ENCODE assay signal across 8 cellular contexts in genomic region chr16:30193615-30194014, GRCh38. TPM values are rescaled to one million over a fixed set of nuclear protein-coding genes. Genes with fewer than 3 reads are reported as not detected.
DNase-seq lines count a peak whose midpoint lies in the region; ATAC-seq, FAIRE-seq and TF ChIP-seq lines count a peak whose summit lies in the region.
"Not testable (repeated sequence)": the region's sequence is repeated elsewhere in the genome, so short reads cannot be mapped to it uniquely, and the experiment has no call there.

TSS of gene BOLA2B (minus strand) at chr16:30193666. CDS start at chr16:30193595, 71 bp downstream.
TSS of gene SLX1A (plus strand) at chr16:30193875. CDS start at chr16:30194085, 210 bp downstream.

- not testable (repeated sequence) for H3K9me3 ChIP-seq in A549

- 0 out of 6 replicates have a peak within 1 kb of the TSS, but pooled peaks of 1 of the 2 experiments have one; percentile 70 for H3K27ac ChIP-seq in A549

- H3K9me3 Mint-ChIP-seq in immature natural killer cell; progenitor cell of endocrine pancreas (ENCODE audit: low read depth): not testable (repeated sequence)

- ATAC-seq in A549 (peak; percentile 90 to 95), GM18868 (IDR thresholded peaks at IDR 0.05; ENCODE audit: unreplicated experiment) (peak; percentile 84), HG03521 (IDR thresholded peaks at IDR 0.05; ENCODE audit: unreplicated experiment) (peak; percentile 86)

- WGBS in A549 (ENCODE audit: missing lambda C conversion rate) = no CpG with 5 or more reads among the region's 34 CpGs

- not testable (repeated sequence) for H3K4me3 Mint-ChIP-seq in immature natural killer cell; progenitor cell of endocrine pancreas (ENCODE audit: low read depth)

- not testable (repeated sequence) for H3K4me1 ChIP-seq in A549

- TF ChIP-seq CTCF in A549 (IDR thresholded peaks at IDR 0.05); HFF-Myc (IDR thresholded peaks at IDR 0.05; ENCODE audit: low read depth, low read length, missing control alignments); progenitor cell of endocrine pancreas (IDR thresholded peaks at IDR 0.05; ENCODE audit: unreplicated experiment): not testable (repeated sequence)

- not testable (repeated sequence) for H3K27me3 Mint-ChIP-seq in immature natural killer cell (ENCODE audit: low read depth in 3 of 3); progenitor cell of endocrine pancreas

- peak within 1 kb of the TSS; percentile 37; the same call in 1 of the 3 replicates for H3K4me3 ChIP-seq in A549
- H3K4me3 ChIP-seq in HFF-Myc (replicated peaks; ENCODE audit: low read depth, low read length) = peak within 1 kb of the TSS; percentile 39

- FAIRE-seq in A549 (lab: Jason Lieb, UNC) (peak; percentile 99), TTC549 (lab: Jason Lieb, UNC) (peak; percentile 96)

- CTCF ChIA-PET in A549 (lab: Yijun Ruan, JAX) = not testable (repeated sequence)

- DNase-seq in A549 (ENCODE audit: low read depth in 1 of 2, low spot score in 1 of 2); HFF-Myc (ENCODE audit: extremely low read depth, low read depth); dermis blood vessel endothelial cell; immature natural killer cell; progenitor cell of endocrine pancreas (ENCODE audit: low spot score, unreplicated experiment): not testable (repeated sequence)

- peak within 1 kb of the TSS; percentile 66; the same call in 2 of the 3 replicates for H3K4me2 ChIP-seq in A549

- not testable (repeated sequence) for TF ChIP-seq POLR2A in A549 (IDR thresholded peaks at IDR 0.05; ENCODE audit: low read length)

- not testable (repeated sequence) for H3K4me1 Mint-ChIP-seq in immature natural killer cell; progenitor cell of endocrine pancreas (ENCODE audit: low read depth)

- not testable (repeated sequence) for TF ChIP-seq EP300 in A549 (IDR thresholded peaks at IDR 0.05)

- not testable (repeated sequence) for H3K27ac Mint-ChIP-seq in immature natural killer cell, progenitor cell of endocrine pancreas

- not testable (repeated sequence) for H3K36me3 Mint-ChIP-seq in immature natural killer cell; progenitor cell of endocrine pancreas (ENCODE audit: insufficient read depth)

- not testable (repeated sequence) for TF ChIP-seq RAD21 in A549 (conservative IDR thresholded peaks at IDR 0.05 in 1 of 2, IDR thresholded peaks at IDR 0.05 in 1 of 2)

- POLR2A ChIA-PET in A549 (lab: Yijun Ruan, JAX) = not testable (repeated sequence)

RNA-seq across cellular contexts. Expression of gene BOLA2B, which starts in this region (rescaled TPM):
- polyA plus RNA-seq in A549 (2011; rRNA removed) (43.9 and 53.8 TPM in 2 replicates), A549 (2017; fragmentation: RNase III; extraction: RNeasy Plus Mini Kit Qiagen cat#74134 plus additional on column Dnase treatment) (236 to 258 TPM (median 244 TPM) in 3 replicates), immature natural killer cell (100 to 1,000 TPM; 141 to 239 (median 203) TPM)
- 372 and 474 TPM in 2 replicates for polyA plus RNA-seq in A549 (2012; cell fraction: cytosol; rRNA removed)
- polyA plus RNA-seq in A549 (2012; cell fraction: nucleus; rRNA removed) = 271 and 571 TPM in 2 replicates
- polyA minus RNA-seq in A549 (2011; rRNA and poly(A)+ RNA removed) = 27.9 and 46.2 TPM in 2 replicates
- total RNA-seq in dermis blood vessel endothelial cell (57.5 and 245 TPM in 2 replicates), progenitor cell of endocrine pancreas (65.0 and 71.5 TPM in 2 replicates)

RNA-seq across cellular contexts. Expression of gene SLX1A, which starts in this region (rescaled TPM):
- polyA plus RNA-seq in A549 (2011; rRNA removed) = 3.5 and 17.5 TPM in 2 replicates
- polyA plus RNA-seq in A549 (2012; cell fraction: cytosol; rRNA removed) = 24.0 and 25.5 TPM in 2 replicates
- polyA plus RNA-seq in A549 (2012; cell fraction: nucleus; rRNA removed) = 46.9 and 54.5 TPM in 2 replicates
- polyA plus RNA-seq in A549 (2017; fragmentation: RNase III; extraction: RNeasy Plus Mini Kit Qiagen cat#74134 plus additional on column Dnase treatment) = 28.0 to 32.2 TPM (median 28.4 TPM) in 3 replicates
- 1.1 and 4.8 TPM in 2 replicates for polyA minus RNA-seq in A549 (2011; rRNA and poly(A)+ RNA removed)
- 44.0 and 72.8 TPM in 2 replicates for total RNA-seq in dermis blood vessel endothelial cell
- 100 to 1,000 TPM in 1 of 3 donors, 10 to 100 TPM in 2; 91.2 to 113 (median 99.6) TPM for polyA plus RNA-seq in immature natural killer cell
- 28.7 and 37.5 TPM in 2 replicates for total RNA-seq in progenitor cell of endocrine pancreas
